8 cellular contexts compared by ENCODE assay signal in the genomic region with DNA sequence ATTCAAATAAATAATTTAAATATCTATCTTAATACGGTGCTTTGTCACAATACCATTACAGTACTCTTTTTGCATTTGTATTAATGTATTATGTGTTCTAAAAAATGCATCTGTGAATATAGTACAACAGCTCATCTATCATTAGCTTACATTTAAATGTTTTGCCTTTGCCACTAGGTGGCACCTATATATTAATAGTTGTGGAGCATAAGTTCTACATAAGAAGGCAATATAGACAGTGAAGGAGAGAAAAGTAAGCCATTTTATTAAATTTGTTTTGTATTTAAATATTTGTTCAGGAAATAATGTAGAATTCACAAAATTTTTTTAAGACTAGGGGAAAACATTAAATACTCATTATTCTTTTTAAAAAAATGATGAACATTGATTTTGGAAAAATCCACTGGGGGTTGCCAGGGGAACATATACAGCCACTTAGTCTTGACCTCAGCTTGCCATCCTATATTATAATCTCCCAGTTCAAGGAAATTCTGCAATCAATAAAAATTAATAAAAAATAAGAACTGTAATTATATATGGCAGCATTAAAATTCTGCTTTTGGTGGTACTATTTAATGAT. TPM values are rescaled to one million over a fixed set of nuclear protein-coding genes. Genes with fewer than 3 reads are reported as not detected.
DNase-seq lines count a peak whose midpoint lies in the region; ATAC-seq and TF ChIP-seq lines count a peak whose summit lies in the region.

No MANE protein-coding gene starts in this region.

- TF ChIP-seq POLR2A in IMR-90 (IDR thresholded peaks at IDR 0.05; ENCODE audit: low read depth, low read length), result no peak

- H2BK15ac ChIP-seq in IMR-90 (ENCODE audit: low read depth, low read length), result no peak overlapping the region

- no peaks in the 10 kb centered on the region for H3K27me3 ChIP-seq in IMR-90 (ENCODE audit: control insufficient read depth, insufficient read depth, low read length)
- H3K27me3 ChIP-seq in upper lobe of right lung, result no peaks in the 10 kb centered on the region

- ATAC-seq in GM21390 (IDR thresholded peaks at IDR 0.05; ENCODE audit: unreplicated experiment) (peak; percentile 87), IMR-90 (ENCODE audit: low read depth) (peak; percentile 72), upper lobe of right lung (peak; percentile 39)

- TF ChIP-seq CTCF in IMR-90 (conservative IDR thresholded peaks at IDR 0.05; ENCODE audit: low read depth, low read length) (peak; percentile 60), fibroblast of villous mesenchyme (IDR thresholded peaks at IDR 0.05; ENCODE audit: insufficient read depth, low read depth, low read length) (peak; percentile 51), upper lobe of right lung (IDR thresholded peaks at IDR 0.05) (peak; percentile 55)

- no peak overlapping the region for H3K18ac ChIP-seq in IMR-90 (ENCODE audit: low read depth, low read length)

- DNase-seq in ELR (ENCODE audit: low read depth) (peak; percentile 66), IMR-90 (peak; percentile 49), SHP77 treated with DMSO at 0.1 percent for 48 hours (lab: John Stamatoyannopoulos, UW) (peak; percentile 31), fibroblast of villous mesenchyme (ENCODE audit: low read depth) (peak; percentile 54), upper lobe of right lung (no peak), HK-2 (ENCODE audit: unreplicated experiment) (no peak)
- DNase-seq in stimulated activated CD4-positive, alpha-beta T cell treated with anti-CD3 and anti-CD28 coated beads, Interleukin-2, amount 100 ng/mL, for 24 hours, result no peak

- intact Hi-C loops in IMR-90 (cut with micrococcal nuclease) (no loop called here), upper lobe of right lung (cut with DNase I) (no loop called here)

- no peak overlapping the region for H2AK5ac ChIP-seq in IMR-90 (ENCODE audit: low read depth, low read length)

- BruUV-seq in IMR-90 (replicated peaks; lab: Mats Ljungman, UMichigan), result no TSS peak

- H4K91ac ChIP-seq in IMR-90 (ENCODE audit: insufficient read depth, low read depth, low read length), result no peak overlapping the region

- no peaks in the 10 kb centered on the region for H4K20me1 ChIP-seq in IMR-90 (ENCODE audit: insufficient read depth, low read length)

- H3K9me1 ChIP-seq in IMR-90 (ENCODE audit: insufficient read depth, low read length), result no peaks in the 10 kb centered on the region

- no peak overlapping the region for H3K14ac ChIP-seq in IMR-90 (replicated peaks; ENCODE audit: low read depth, low read length)

- H3K4me3 ChIP-seq in IMR-90 (ENCODE audit: insufficient read depth, low read depth, low read length), result no peak overlapping the region
- no peak overlapping the region for H3K4me3 ChIP-seq in fibroblast of villous mesenchyme (ENCODE audit: low read depth, low read length)
- H3K4me3 ChIP-seq in upper lobe of right lung, result no peak overlapping the region

- H2AK9ac ChIP-seq in IMR-90 (replicated peaks; ENCODE audit: low read depth, low read length, poor library complexity), result no peak overlapping the region

- no peak overlapping the region for H2BK20ac ChIP-seq in IMR-90 (ENCODE audit: low read depth, low read length)

- no peak overlapping the region for H2BK5ac ChIP-seq in IMR-90 (ENCODE audit: low read depth, low read length, poor library complexity, severe bottlenecking)

- H3K79me1 ChIP-seq in IMR-90 (ENCODE audit: low read depth in 1 of 2, low read length in 2 of 2), result no peaks in the 10 kb centered on the region

- H3K9me3 ChIP-seq in IMR-90 (ENCODE audit: control insufficient read depth, insufficient read depth, low read length) (no peaks in the 10 kb centered on the region), upper lobe of right lung (no peaks in the 10 kb centered on the region)

- POLR2A ChIA-PET in IMR-90 (lab: Charles Lee; ENCODE audit: unreplicated experiment), result interaction anchor here (0.6 kb wide), 1 partner anchor 14 kb away, joined by 3 read pairs; no protein-coding TSS in a partner anchor

- CTCF ChIA-PET in IMR-90 (lab: Yijun Ruan, JAX), result interaction anchor here (0.6 to 1.5 kb wide), 5 partner anchors 14 to 1401 kb away, joined by 3 to 8 read pairs (median 4); no protein-coding TSS in a partner anchor

- H3K27ac ChIP-seq in IMR-90 (ENCODE audit: insufficient read depth, low read length) (no peak overlapping the region), upper lobe of right lung (no peak overlapping the region)

- H3K4me1 ChIP-seq in IMR-90 (ENCODE audit: control insufficient read depth, insufficient read depth, low read length) (no peaks in the 10 kb centered on the region), upper lobe of right lung (no peaks in the 10 kb centered on the region)

- no peak overlapping the region for H3K56ac ChIP-seq in IMR-90 (ENCODE audit: extremely low read depth, insufficient read depth, low read length)

- no CpG with 5 or more reads among the region's 1 CpG for WGBS in IMR-90 (ENCODE audit: extremely low coverage in 2 of 2, insufficient read length in 1 of 2), 2 experiments

- peak; percentile 38 for TF ChIP-seq RAD21 in IMR-90 (IDR thresholded peaks at IDR 0.05; ENCODE audit: low read length)

- H3K9ac ChIP-seq in IMR-90 (ENCODE audit: low read depth, low read length), result no peak overlapping the region

- H2AFZ ChIP-seq in IMR-90 (replicated peaks; ENCODE audit: low read length, poor library complexity), result no peak overlapping the region

- dilution Hi-C loops in IMR-90 (cut with HindIII; ENCODE audit: low sequenced_read_pairs, unreplicated experiment), result no loop called here

- H3K23ac ChIP-seq in IMR-90 (ENCODE audit: low read depth, low read length), result no peak overlapping the region

- H3K4ac ChIP-seq in IMR-90 (ENCODE audit: low read depth, low read length), result no peak overlapping the region

- no peak overlapping the region for H3K4me2 ChIP-seq in IMR-90 (ENCODE audit: low read depth, low read length)

- in situ Hi-C loops in IMR-90 (cut with MboI; ENCODE audit: low sequenced_read_pairs), result no loop called here

- H4K8ac ChIP-seq in IMR-90 (ENCODE audit: low read depth in 2 of 2, low read length in 2 of 2), result no peak overlapping the region

- H3K36me3 ChIP-seq in IMR-90 (ENCODE audit: control insufficient read depth, insufficient read depth, low read length), result no peaks in the 10 kb centered on the region
- H3K36me3 ChIP-seq in upper lobe of right lung, result no peaks in the 10 kb centered on the region

- no peak overlapping the region for H2BK120ac ChIP-seq in IMR-90 (ENCODE audit: low read depth, low read length)

- H4K5ac ChIP-seq in IMR-90 (ENCODE audit: low read depth, low read length), result no peak overlapping the region

TF ChIP-seq in IMR-90, 13 proteins besides CTCF, POLR2A, EP300 and RAD21:
- TF ChIP-seq, protein P1, sequence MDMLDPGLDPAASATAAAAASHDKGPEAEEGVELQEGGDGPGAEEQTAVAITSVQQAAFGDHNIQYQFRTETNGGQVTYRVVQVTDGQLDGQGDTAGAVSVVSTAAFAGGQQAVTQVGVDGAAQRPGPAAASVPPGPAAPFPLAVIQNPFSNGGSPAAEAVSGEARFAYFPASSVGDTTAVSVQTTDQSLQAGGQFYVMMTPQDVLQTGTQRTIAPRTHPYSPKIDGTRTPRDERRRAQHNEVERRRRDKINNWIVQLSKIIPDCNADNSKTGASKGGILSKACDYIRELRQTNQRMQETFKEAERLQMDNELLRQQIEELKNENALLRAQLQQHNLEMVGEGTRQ (IDR thresholded peaks at IDR 0.05; ENCODE audit: low read depth, low read length), result no peak
- TF ChIP-seq SMC3 (IDR thresholded peaks at IDR 0.05; ENCODE audit: low read depth, low read length) (peak; percentile 54), MAFK (IDR thresholded peaks at IDR 0.05; ENCODE audit: low read depth, low read length) (no peak)
TF ChIP-seq in IMR-90: peak in this region for 1.

RNA-seq across cellular contexts. Expression of gene CCER1, which starts 9.8 kb away (rescaled TPM):
- not detected in 2 replicates for total RNA-seq in IMR-90 (2012; rRNA removed)
- polyA plus RNA-seq in IMR-90 (2012; rRNA removed), result not detected in 2 replicates
- not detected in 2 replicates for polyA plus RNA-seq in IMR-90 (2012; cell fraction: cytosol; rRNA removed)
- polyA plus RNA-seq in IMR-90 (2012; cell fraction: nucleus; rRNA removed; ENCODE audit: low replicate concordance), result not detected in 2 replicates
- not detected in 2 replicates for total RNA-seq in fibroblast of villous mesenchyme
- total RNA-seq in upper lobe of right lung, result not detected

RNA-seq across cellular contexts. Expression of gene EPYC, which starts 59.6 kb away (rescaled TPM):
- total RNA-seq in IMR-90 (2012; rRNA removed) (not detected in 2 replicates), fibroblast of villous mesenchyme (not detected in 2 replicates), upper lobe of right lung (not detected)
- not detected in 2 replicates for polyA plus RNA-seq in IMR-90 (2012; rRNA removed)
- not detected in 2 replicates for polyA plus RNA-seq in IMR-90 (2012; cell fraction: cytosol; rRNA removed)
- not detected in 2 replicates for polyA plus RNA-seq in IMR-90 (2012; cell fraction: nucleus; rRNA removed; ENCODE audit: low replicate concordance)

Comparison
In these comparisons a context has a peak if more than half of its experiments do, and no peak if none do; other contexts are left out.
1. DNase-seq: peak in ELR (single experiment), IMR-90 (single experiment), SHP77 treated with DMSO at 0.1 percent for 48 hours (single experiment) and fibroblast of villous mesenchyme (single experiment); none in upper lobe of right lung (single experiment), stimulated activated CD4-positive, alpha-beta T cell treated with anti-CD3 and anti-CD28 coated beads, Interleukin-2, amount 100 ng/mL, for 24 hours (0 of 2) and HK-2 (single experiment).
2. Peak in every context shown above with its lines, with median percentiles within 50 percentile points of each other: ATAC-seq and CTCF ChIP-seq.